In genomic region chr16:970766-971581, GRCh38 we compare ENCODE assay signal across 8 cellular contexts. TPM values are rescaled to one million over a fixed set of nuclear protein-coding genes. Genes with fewer than 3 reads are reported as not detected.
DNase-seq lines count a peak whose midpoint lies in the region; ATAC-seq and TF ChIP-seq lines count a peak whose summit lies in the region.

Gene LMF1 (minus strand): TSS chr16:970984. CDS start chr16:970980, 4 bp downstream.

- CTCF ChIA-PET in activated CD4-positive, alpha-beta memory T cell treated with anti-CD3 and anti-CD28 coated beads for 36 hours (lab: Charles Lee): no interaction called here

- H3K9me3 Mint-ChIP-seq in activated CD4-positive, alpha-beta memory T cell treated with anti-CD3 and anti-CD28 coated beads for 36 hours: no peaks in the 10 kb centered on the region

- H3K9ac ChIP-seq in duodenal mucosa (ENCODE audit: low read depth in 1 of 2, low read length in 2 of 2): peak within 1 kb of the TSS; percentile 69 to 77

- DNase-seq in AML-193 (lab: John Stamatoyannopoulos, UW): peak; percentile 72 to 76
- DNase-seq in NCI-H748 treated with DMSO at 0.1 percent for 48 hours (lab: John Stamatoyannopoulos, UW): peak; percentile 43
- peak; percentile 97 for DNase-seq in activated CD4-positive, alpha-beta memory T cell treated with anti-CD3 and anti-CD28 coated beads for 36 hours
- peak; percentile 94 for DNase-seq in lower lobe of right lung
- DNase-seq in stimulated activated CD4-positive, alpha-beta T cell treated with anti-CD3 and anti-CD28 coated beads, Interleukin-4, amount 100 ng/mL, for 48 hours (ENCODE audit: low read depth in 2 of 2): peak; percentile 89 to 99

- H3K27me3 ChIP-seq in duodenal mucosa (ENCODE audit: control insufficient read depth in 1 of 2, insufficient read depth in 2 of 2, low read length in 2 of 2) (peaks cover 5 to 13% of the 10 kb centered on the region in 2 donors), lower lobe of right lung (ENCODE audit: low read depth) (no peaks in the 10 kb centered on the region)

- peak; percentile 79 for ATAC-seq in GM19035 (IDR thresholded peaks at IDR 0.05; ENCODE audit: unreplicated experiment)
- peak; percentile 84 for ATAC-seq in HG03280 (IDR thresholded peaks at IDR 0.05; ENCODE audit: unreplicated experiment)
- peak; percentile 98 to 99 for ATAC-seq in lower lobe of right lung

- peaks cover 15% of the 10 kb centered on the region for H3K4me1 Mint-ChIP-seq in activated CD4-positive, alpha-beta memory T cell treated with anti-CD3 and anti-CD28 coated beads for 36 hours (ENCODE audit: low read depth)

- intact Hi-C loops in activated CD4-positive, alpha-beta memory T cell treated with anti-CD3 and anti-CD28 coated beads for 36 hours (cut with micrococcal nuclease): loop anchor here (1.0 to 5.0 kb wide), 4 partner anchors 10 to 164 kb away; partner anchors contain the start of gene SOX8
- intact Hi-C loops in lower lobe of right lung (cut with DNase I): no loop called here

- no peak for TF ChIP-seq CTCF in lower lobe of right lung (IDR thresholded peaks at IDR 0.05)

- H3K4me3 Mint-ChIP-seq in activated CD4-positive, alpha-beta memory T cell treated with anti-CD3 and anti-CD28 coated beads for 36 hours: peak within 1 kb of the TSS; percentile 78

- H3K27me3 Mint-ChIP-seq in activated CD4-positive, alpha-beta memory T cell treated with anti-CD3 and anti-CD28 coated beads for 36 hours: no peaks in the 10 kb centered on the region

- H3K36me3 ChIP-seq in duodenal mucosa (ENCODE audit: control insufficient read depth in 1 of 2, insufficient read depth in 2 of 2, low read length in 2 of 2) (peaks cover 0 to 6% of the 10 kb centered on the region in 2 donors), lower lobe of right lung (peaks cover 4% of the 10 kb centered on the region)

- H3K27ac ChIP-seq in duodenal mucosa (ENCODE audit: low read depth, low read length): peak within 1 kb of the TSS; percentile 60
- H3K27ac ChIP-seq in lower lobe of right lung: peak within 1 kb of the TSS; percentile 86

- peaks cover 8% of the 10 kb centered on the region for H3K36me3 Mint-ChIP-seq in activated CD4-positive, alpha-beta memory T cell treated with anti-CD3 and anti-CD28 coated beads for 36 hours

- H3K4me3 ChIP-seq in duodenal mucosa (ENCODE audit: low read depth in 1 of 2, low read length in 2 of 2): peak within 1 kb of the TSS; percentile 71 to 84
- peak within 1 kb of the TSS; percentile 99 for H3K4me3 ChIP-seq in lower lobe of right lung

- peak within 1 kb of the TSS; percentile 33 for H3K27ac Mint-ChIP-seq in activated CD4-positive, alpha-beta memory T cell treated with anti-CD3 and anti-CD28 coated beads for 36 hours

- peaks cover 6 to 9% of the 10 kb centered on the region in 2 donors for H3K4me1 ChIP-seq in duodenal mucosa (ENCODE audit: control insufficient read depth in 1 of 2, insufficient read depth in 2 of 2, low read length in 2 of 2)
- H3K4me1 ChIP-seq in lower lobe of right lung: peaks cover 12% of the 10 kb centered on the region

- H3K9me3 ChIP-seq in duodenal mucosa (ENCODE audit: control insufficient read depth in 1 of 2, low read length in 2 of 2) (peaks cover 0 to under 1% of the 10 kb centered on the region in 2 donors), lower lobe of right lung (no peaks in the 10 kb centered on the region)

- POLR2A ChIA-PET in activated CD4-positive, alpha-beta memory T cell treated with anti-CD3 and anti-CD28 coated beads for 36 hours (lab: Charles Lee): no interaction called here

RNA-seq across cellular contexts. Expression of gene LMF1, which starts in this region (rescaled TPM):
- 10 to 100 TPM; 14.4 to 15.4 TPM for total RNA-seq in activated CD4-positive, alpha-beta memory T cell treated with anti-CD3 and anti-CD28 coated beads for 36 hours
- total RNA-seq in lower lobe of right lung: 23.8 TPM

Comparison
In these comparisons a context has a peak if more than half of its experiments do, and no peak if none do; other contexts are left out.
1. Peak in every context shown above with its lines: DNase-seq, ATAC-seq, H3K4me3 ChIP-seq and H3K27ac ChIP-seq.
2. DNase-seq: peak in every context shown above with its lines; median percentile 97 in activated CD4-positive, alpha-beta memory T cell treated with anti-CD3 and anti-CD28 coated beads for 36 hours; 94 in lower lobe of right lung; 94 in stimulated activated CD4-positive, alpha-beta T cell treated with anti-CD3 and anti-CD28 coated beads, Interleukin-4, amount 100 ng/mL, for 48 hours; 74 in AML-193; 43 in NCI-H748 treated with DMSO at 0.1 percent for 48 hours.